ENCODE assay signal across 10 cellular contexts in the genomic region with DNA sequence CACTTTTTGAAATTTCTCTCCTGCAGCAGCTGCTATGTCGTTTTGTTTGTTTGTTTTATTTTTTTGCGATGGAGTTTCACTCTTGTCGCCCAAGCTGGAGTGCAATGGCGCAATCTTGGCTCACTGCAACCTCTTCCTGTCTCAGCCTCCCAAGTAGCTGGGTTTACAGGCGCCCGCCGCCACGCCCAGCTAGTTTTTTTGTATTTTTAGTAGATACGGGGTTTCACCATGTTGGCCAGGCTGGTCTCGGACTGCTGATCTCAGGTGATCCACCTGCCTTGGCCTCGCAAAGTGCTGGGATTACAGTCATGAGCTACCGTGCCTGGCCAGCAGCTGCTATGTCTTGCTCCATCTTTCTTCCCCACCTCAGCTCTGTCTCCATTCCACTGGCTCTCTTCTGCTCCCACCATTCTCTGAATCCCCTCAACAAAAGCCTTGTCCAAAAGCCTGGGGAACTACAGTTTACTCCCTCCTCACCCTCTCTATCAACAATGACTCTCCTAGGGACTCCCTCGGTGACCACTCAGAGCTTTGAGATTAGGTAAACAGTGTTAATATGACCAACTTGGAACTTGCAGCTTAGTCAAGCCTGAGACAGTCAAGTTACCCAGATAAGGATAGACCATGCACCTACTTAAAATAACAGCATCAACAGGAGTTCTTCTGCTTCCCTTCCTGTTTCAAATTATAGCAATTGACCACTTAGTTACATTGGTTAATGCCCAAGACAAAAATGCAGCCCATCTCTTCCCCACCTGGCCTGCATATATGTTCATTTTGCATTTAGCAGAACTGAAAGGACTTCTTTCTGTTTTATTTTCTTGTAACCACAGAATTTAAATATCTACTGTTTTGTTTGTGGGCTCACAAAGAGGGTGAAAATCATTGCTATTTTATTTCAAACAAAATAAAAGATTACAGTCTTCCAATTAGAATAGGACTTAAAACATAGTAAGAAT.
DNase-seq lines count a peak whose midpoint lies in the region; ATAC-seq and TF ChIP-seq lines count a peak whose summit lies in the region.
"Had no signal": no experiment of that assay in that cellular context is flagged by ENCODE, and none has a peak within 500 bp of the region (broad histone marks: within the 10 kb centered on the region; RNA-seq: fewer than 3 reads in every experiment).

No MANE protein-coding gene starts in this region.

- no peaks in the 10 kb centered on the region for H3K27me3 ChIP-seq in sigmoid colon

- no peaks in the 10 kb centered on the region for H3K36me3 ChIP-seq in sigmoid colon

- H3K9me3 ChIP-seq in sigmoid colon: no peaks in the 10 kb centered on the region

- H3K27ac Mint-ChIP-seq in dendritic cell treated with granulocyte-macrophage colony-stimulating factor and Interleukin-4, amounts not matched to agents 40 ng/mL and 50 ng/mL, for 4 days: peak overlapping the region; percentile 16
- H3K27ac Mint-ChIP-seq in nephron progenitor cell: no peak overlapping the region

- no peak overlapping the region for H3K4me3 Mint-ChIP-seq in dendritic cell treated with granulocyte-macrophage colony-stimulating factor and Interleukin-4, amounts not matched to agents 40 ng/mL and 50 ng/mL, for 4 days
- no peak overlapping the region for H3K4me3 Mint-ChIP-seq in nephron progenitor cell

- H3K9me3 Mint-ChIP-seq in dendritic cell treated with granulocyte-macrophage colony-stimulating factor and Interleukin-4, amounts not matched to agents 40 ng/mL and 50 ng/mL, for 4 days: peaks cover 13% of the 10 kb centered on the region
- H3K9me3 Mint-ChIP-seq in nephron progenitor cell: peaks cover 12% of the 10 kb centered on the region

- no peak overlapping the region for H3K4me3 ChIP-seq in sigmoid colon

- H3K27ac ChIP-seq in sigmoid colon: no peak overlapping the region

- TF ChIP-seq EP300 in sigmoid colon (IDR thresholded peaks at IDR 0.05): no peak

- intact Hi-C loops in dendritic cell treated with granulocyte-macrophage colony-stimulating factor and Interleukin-4, amounts not matched to agents 40 ng/mL and 50 ng/mL, for 4 days (cut with micrococcal nuclease): no loop called here
- intact Hi-C loops in sigmoid colon (cut with DNase I): no loop called here

- H3K4me1 Mint-ChIP-seq in dendritic cell treated with granulocyte-macrophage colony-stimulating factor and Interleukin-4, amounts not matched to agents 40 ng/mL and 50 ng/mL, for 4 days (ENCODE audit: low read depth): peaks cover 47% of the 10 kb centered on the region
- H3K4me1 Mint-ChIP-seq in nephron progenitor cell: no peaks in the 10 kb centered on the region

- DNase-seq in nephron progenitor cell: no peak
- no peak for DNase-seq in sigmoid colon
- DNase-seq in dermis blood vessel endothelial cell: no peak
- DNase-seq in activated effector memory CD4-positive, alpha-beta T cell treated with Interleukin-2 at 50 U/mL for 16 hours: no peak
- DNase-seq: GDM1, NCI-H1092 had no signal

- no peak for TF ChIP-seq POLR2A in sigmoid colon (IDR thresholded peaks at IDR 0.05)

- no peak for TF ChIP-seq CTCF in nephron progenitor cell (IDR thresholded peaks at IDR 0.05)
- no peak for TF ChIP-seq CTCF in sigmoid colon (IDR thresholded peaks at IDR 0.05)

- peaks cover 6% of the 10 kb centered on the region for H3K36me3 Mint-ChIP-seq in dendritic cell treated with granulocyte-macrophage colony-stimulating factor and Interleukin-4, amounts not matched to agents 40 ng/mL and 50 ng/mL, for 4 days (ENCODE audit: low read depth)
- H3K36me3 Mint-ChIP-seq in nephron progenitor cell (ENCODE audit: low read depth): no peaks in the 10 kb centered on the region

- ATAC-seq in GM18499 (IDR thresholded peaks at IDR 0.05; ENCODE audit: insufficient read depth, unreplicated experiment) (peak; percentile 85), GM21447 (IDR thresholded peaks at IDR 0.05; ENCODE audit: unreplicated experiment) (peak; percentile 77), HG03432 (IDR thresholded peaks at IDR 0.05; ENCODE audit: unreplicated experiment) (peak; percentile 80)

- H3K4me1 ChIP-seq in sigmoid colon: peaks cover 0 to 28% (median 14%) of the 10 kb centered on the region in 4 donors

- peaks cover 2% of the 10 kb centered on the region for H3K27me3 Mint-ChIP-seq in dendritic cell treated with granulocyte-macrophage colony-stimulating factor and Interleukin-4, amounts not matched to agents 40 ng/mL and 50 ng/mL, for 4 days
- peaks cover 7% of the 10 kb centered on the region for H3K27me3 Mint-ChIP-seq in nephron progenitor cell (ENCODE audit: low read depth, poor library complexity)

- 75 to 84% methylated on average over 13 of the region's 13 CpGs for WGBS in sigmoid colon, 2 donors
